ENCODE assay signal across 14 cellular contexts in the genomic region with DNA sequence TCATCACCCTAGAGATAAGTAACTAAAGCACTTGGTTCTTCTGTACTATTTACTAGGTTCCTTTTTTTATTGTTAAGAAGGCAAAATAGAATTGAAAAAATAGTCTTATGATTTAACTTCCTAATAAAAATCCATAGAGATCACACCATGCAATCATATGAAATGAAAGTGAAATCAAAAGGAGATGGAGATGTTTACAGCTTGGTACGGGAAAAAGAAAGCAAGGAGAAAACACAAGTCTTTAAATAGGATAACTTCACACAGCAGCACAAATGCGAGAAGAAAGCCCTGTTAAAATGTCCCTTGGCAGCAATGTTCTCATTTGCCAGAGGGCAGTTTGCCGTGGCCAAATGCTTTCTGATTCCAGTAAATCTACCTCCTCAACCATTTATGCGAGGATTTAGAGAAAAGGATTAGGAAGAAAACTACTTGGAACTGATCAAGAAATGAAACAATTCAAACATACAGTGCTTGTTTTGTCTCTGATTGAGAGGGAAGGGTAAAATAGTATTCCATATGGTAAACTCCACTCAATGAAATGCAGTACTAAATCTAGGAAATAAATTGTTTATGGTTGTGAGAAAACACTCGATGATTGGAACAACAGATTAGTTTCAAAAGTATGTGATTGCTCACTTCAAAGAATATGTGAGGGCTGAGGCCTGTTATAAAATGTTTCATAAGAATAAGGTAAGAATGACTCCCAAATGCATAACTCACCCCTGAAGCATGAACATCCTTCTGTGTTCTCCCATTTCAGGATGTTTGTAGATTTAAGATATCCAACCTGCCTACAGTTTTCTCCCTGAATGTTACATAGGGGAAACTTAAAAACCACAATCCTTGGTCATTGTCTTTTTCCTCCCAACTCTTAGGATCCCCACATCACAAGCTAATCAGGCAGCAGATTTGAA.
DNase-seq lines count a peak whose midpoint lies in the region; ATAC-seq and TF ChIP-seq lines count a peak whose summit lies in the region.
"Had no signal": no experiment of that assay in that cellular context is flagged by ENCODE, and none has a peak within 500 bp of the region (broad histone marks: within the 10 kb centered on the region; RNA-seq: fewer than 3 reads in every experiment).

No MANE protein-coding gene starts in this region.

- DNase-seq in brain microvascular endothelial cell = no peak
- peak; percentile 7 for DNase-seq in inferior parietal cortex (ENCODE audit: extremely low spot score)
- no peak for DNase-seq in NCI-H748 treated with DMSO at 0.1 percent for 48 hours (lab: John Stamatoyannopoulos, UW)
- DNase-seq in posterior vena cava (ENCODE audit: low spot score) = no peak
- no peak for DNase-seq in OCI-LY7 (ENCODE audit: low spot score)
- DNase-seq: activated CD4-positive, alpha-beta T cell treated with anti-CD3 and anti-CD28 coated beads for 36 hours; DMS53; HFFc6; NCI-H187 treated with DMSO at 0.1 percent for 48 hours; ovary; SHP77 had no signal

- H3K4me3 ChIP-seq in KMS-11 (IDR thresholded peaks at IDR 0.05; ENCODE audit: insufficient read depth, low read depth, low read length) = no peak overlapping the region
- no peak overlapping the region for H3K4me3 ChIP-seq in brain microvascular endothelial cell (ENCODE audit: low read depth, low read length)
- peak overlapping the region in 1 of 7 experiments; percentile 15 for H3K4me3 ChIP-seq in skin epidermis
- no peak overlapping the region for H3K4me3 ChIP-seq in OCI-LY7 (ENCODE audit: low read depth, low read length, poor library complexity, severe bottlenecking)
- H3K4me3 ChIP-seq: ovary had no signal

- no TSS peak for BruUV-seq in OCI-LY7 (replicated peaks; lab: Mats Ljungman, UMichigan)

- H3K4me2 ChIP-seq in KMS-11 (peak overlapping the region; percentile 30; the same call in 1 of the 2 replicates), OCI-LY7 (ENCODE audit: low read length) (no peak overlapping the region)

- peak overlapping the region; percentile 5; the same call in 1 of the 2 replicates for H3K9ac ChIP-seq in KMS-11

- H2AFZ ChIP-seq in KMS-11 (ENCODE audit: low read depth) = peak overlapping the region; percentile 64; the same call in 1 of the 2 replicates
- no peak overlapping the region for H2AFZ ChIP-seq in OCI-LY7 (ENCODE audit: low read length)

- H4K20me1 ChIP-seq in KMS-11 (ENCODE audit: insufficient read depth) (no peaks in the 10 kb centered on the region), OCI-LY7 (ENCODE audit: insufficient read depth, low read length) (no peaks in the 10 kb centered on the region)

- no peaks in the 10 kb centered on the region for H3K27me3 ChIP-seq in KMS-11 (ENCODE audit: insufficient read depth, low read depth)
- H3K27me3 ChIP-seq in brain microvascular endothelial cell (replicated peaks) = no peaks in the 10 kb centered on the region
- H3K27me3 ChIP-seq: ovary had no signal

- CTCF ChIA-PET in OCI-LY7 (lab: Charles Lee; ENCODE audit: unreplicated experiment) = no interaction called here

- no peaks in the 10 kb centered on the region for H3K9me2 ChIP-seq in OCI-LY7 (ENCODE audit: insufficient read depth, low read length)

- H3K79me2 ChIP-seq in KMS-11 (ENCODE audit: insufficient read depth, low read depth) (no peaks in the 10 kb centered on the region), OCI-LY7 (ENCODE audit: insufficient read depth, low read depth, low read length) (no peaks in the 10 kb centered on the region)

- in situ Hi-C loops in brain microvascular endothelial cell (cut with HindIII; ENCODE audit: low pct_ligation_motif_present, low sequenced_read_pairs) = no loop called here

- H3K4me1 ChIP-seq in KMS-11 (ENCODE audit: low read depth, poor library complexity, severe bottlenecking) (no peaks in the 10 kb centered on the region), OCI-LY7 (ENCODE audit: insufficient read depth, low read length, poor library complexity, severe bottlenecking) (no peaks in the 10 kb centered on the region)

- TF ChIP-seq CTCF in KMS-11 (conservative IDR thresholded peaks at IDR 0.05; ENCODE audit: low read depth, low read length) (no peak), brain microvascular endothelial cell (IDR thresholded peaks at IDR 0.05; ENCODE audit: low read depth, low read length, missing control alignments) (no peak), OCI-LY7 (conservative IDR thresholded peaks at IDR 0.05; ENCODE audit: low read length) (no peak)

- intact Hi-C loops in posterior vena cava (cut with DNase I) = no loop called here
- intact Hi-C loops in OCI-LY7 (cut with micrococcal nuclease; ENCODE audit: unreplicated experiment) = no loop called here

- POLR2A ChIA-PET in OCI-LY7 (lab: Charles Lee) = interaction anchor here (1.2 kb wide), 1 partner anchor 20 kb away, joined by 3 read pairs; no protein-coding TSS in a partner anchor

- H3K27ac ChIP-seq in KMS-11 (no peak overlapping the region), brain microvascular endothelial cell (peak overlapping the region; percentile 46), skin epidermis (peak overlapping the region in 13 of 21 experiments; percentile 15 to 76 (median 39)), OCI-LY7 (ENCODE audit: low read depth, low read length, poor library complexity, severe bottlenecking) (no peak overlapping the region)
- H3K27ac ChIP-seq: ovary had no signal

- ATAC-seq in GM21825 (IDR thresholded peaks at IDR 0.05; ENCODE audit: unreplicated experiment) = no peak
- ATAC-seq: activated CD4-positive, alpha-beta T cell treated with anti-CD3 and anti-CD28 coated beads for 36 hours had no signal

- H3K36me3 ChIP-seq in KMS-11 (ENCODE audit: insufficient read depth) (no peaks in the 10 kb centered on the region), brain microvascular endothelial cell (replicated peaks) (no peaks in the 10 kb centered on the region), OCI-LY7 (ENCODE audit: insufficient read depth, low read length) (no peaks in the 10 kb centered on the region)
- H3K36me3 ChIP-seq: ovary had no signal

- no peaks in the 10 kb centered on the region for H3K9me3 ChIP-seq in OCI-LY7 (ENCODE audit: low read length)
- H3K9me3 ChIP-seq: ovary had no signal

Comparison
In these comparisons a context has a peak if more than half of its experiments do, and no peak if none do; other contexts are left out.
1. H3K27ac ChIP-seq: peak in brain microvascular endothelial cell (single experiment) and skin epidermis (13 of 21); none in KMS-11 (single experiment) and OCI-LY7 (single experiment).